ENCODE assay signal across 14 cellular contexts in genomic region chr10:95268438-95268837, GRCh38. TPM values are rescaled to one million over a fixed set of nuclear protein-coding genes. Genes with fewer than 3 reads are reported as not detected.
DNase-seq lines count a peak whose midpoint lies in the region; ATAC-seq, FAIRE-seq and TF ChIP-seq lines count a peak whose summit lies in the region.
"Had no signal": no experiment of that assay in that cellular context is flagged by ENCODE, and none has a peak within 500 bp of the region (broad histone marks: within the 10 kb centered on the region; RNA-seq: fewer than 3 reads in every experiment).

No MANE protein-coding gene starts in this region.

- no peaks in the 10 kb centered on the region for H3K9me1 ChIP-seq in keratinocyte (ENCODE audit: control insufficient read depth, extremely low read depth, insufficient read depth, low read length)

- no peak for FAIRE-seq in GM12891 (lab: Jason Lieb, UNC)
- peak; percentile 65 for FAIRE-seq in keratinocyte (lab: Jason Lieb, UNC)
- FAIRE-seq in GM12892 (lab: Jason Lieb, UNC), result no peak
- FAIRE-seq: GM12878 had no signal

- TF ChIP-seq POLR2A in GM12891 (IDR thresholded peaks at IDR 0.05; ENCODE audit: low read depth, low read length), result peak; percentile 15; the same call in 1 of the 2 replicates
- TF ChIP-seq POLR2A in gastrocnemius medialis (IDR thresholded peaks at IDR 0.05), result peak in 1 of 2 donors; percentile 17
- no peak for TF ChIP-seq POLR2A in GM12892 (IDR thresholded peaks at IDR 0.05; ENCODE audit: low read depth, low read length)

- H3K9me3 ChIP-seq in keratinocyte (ENCODE audit: control insufficient read depth, low read depth, low read length), result no peaks in the 10 kb centered on the region
- no peaks in the 10 kb centered on the region for H3K9me3 ChIP-seq in gastrocnemius medialis

- H3K27me3 ChIP-seq in keratinocyte (ENCODE audit: control insufficient read depth, extremely low read depth, insufficient read depth, low read length) (no peaks in the 10 kb centered on the region), gastrocnemius medialis (no peaks in the 10 kb centered on the region)

- intact Hi-C loops in gastrocnemius medialis (cut with DNase I; ENCODE audit: low total_unique reads), result no loop called here

- H3K4me1 Mint-ChIP-seq in chondrocyte (ENCODE audit: low read depth), result peaks cover 44% of the 10 kb centered on the region
- no peaks in the 10 kb centered on the region for H3K4me1 Mint-ChIP-seq in stimulated activated effector memory CD8-positive, alpha-beta T cell treated with anti-CD3 and anti-CD28 coated beads, Interleukin-12 subunit alpha, Interleukin-12 subunit beta, amount 100 ng/mL, for 72 hours

- H3K4me3 ChIP-seq in keratinocyte (ENCODE audit: control insufficient read depth in 2 of 3, extremely low read depth in 1 of 3, insufficient read depth in 2 of 3, low read depth in 1 of 3, low read length in 3 of 3) (no peak overlapping the region), gastrocnemius medialis (no peak overlapping the region)
- H3K4me3 ChIP-seq: GM12878 had no signal

- H3K27ac ChIP-seq in keratinocyte (ENCODE audit: control insufficient read depth, insufficient read depth, low read length) (peak overlapping the region; percentile 85), gastrocnemius medialis (peak overlapping the region; percentile 81 to 97 (median 92))
- H3K27ac ChIP-seq: C4-2B had no signal

- no peaks in the 10 kb centered on the region for H3K27me3 Mint-ChIP-seq in chondrocyte (ENCODE audit: low read depth)

- DNase-seq in GM12891 (ENCODE audit: insufficient read length, low spot score), result no peak
- no peak for DNase-seq in chondrocyte (ENCODE audit: low spot score)
- DNase-seq in keratinocyte (ENCODE audit: low read depth, low spot score), result no peak
- no peak for DNase-seq in gastrocnemius medialis
- no peak for DNase-seq in NCI-H2227 treated with DMSO at 0.1 percent for 48 hours (lab: John Stamatoyannopoulos, UW)
- no peak for DNase-seq in GM12892 (ENCODE audit: insufficient read length)
- no peak for DNase-seq in stimulated activated effector memory CD8-positive, alpha-beta T cell treated with anti-CD3 and anti-CD28 coated beads, Interleukin-12 subunit alpha, Interleukin-12 subunit beta, amount 100 ng/mL, for 72 hours (ENCODE audit: low spot score in 2 of 2)
- DNase-seq: activated CD4-positive, alpha-beta T cell treated with anti-CD3 and anti-CD28 coated beads for 36 hours; NCI-H1436 treated with DMSO at 0.1 percent for 48 hours; posterior cingulate gyrus had no signal

- H3K9ac ChIP-seq in keratinocyte (ENCODE audit: control insufficient read depth, extremely low read depth, insufficient read depth, low read length), result peak overlapping the region; percentile 78

- ATAC-seq in gastrocnemius medialis (peak in 1 of 2 donors; percentile 28), GM18867 (IDR thresholded peaks at IDR 0.05; ENCODE audit: unreplicated experiment) (no peak)
- ATAC-seq in stimulated activated effector memory CD8-positive, alpha-beta T cell treated with anti-CD3 and anti-CD28 coated beads, Interleukin-12 subunit alpha, Interleukin-12 subunit beta, amount 100 ng/mL, for 72 hours, result no peak
- ATAC-seq: activated CD4-positive, alpha-beta T cell treated with anti-CD3 and anti-CD28 coated beads for 36 hours; GM12878; Panc1 had no signal

- H3K4me2 ChIP-seq in keratinocyte (ENCODE audit: control insufficient read depth, extremely low read depth, insufficient read depth, low read depth, low read length), result peak overlapping the region; percentile 23

- H3K36me3 Mint-ChIP-seq in chondrocyte (ENCODE audit: low read depth), result peaks cover 20% of the 10 kb centered on the region
- no peaks in the 10 kb centered on the region for H3K36me3 Mint-ChIP-seq in stimulated activated effector memory CD8-positive, alpha-beta T cell treated with anti-CD3 and anti-CD28 coated beads, Interleukin-12 subunit alpha, Interleukin-12 subunit beta, amount 100 ng/mL, for 72 hours

- peaks cover 62% of the 10 kb centered on the region for H3K4me1 ChIP-seq in keratinocyte (ENCODE audit: control insufficient read depth, extremely low read depth, insufficient read depth, low read length)
- peaks cover 58 to 73% of the 10 kb centered on the region in 2 donors for H3K4me1 ChIP-seq in gastrocnemius medialis

- H3K79me2 ChIP-seq in keratinocyte (ENCODE audit: control insufficient read depth, insufficient read depth, low read length), result peaks cover 46% of the 10 kb centered on the region

- H3K36me3 ChIP-seq in keratinocyte (ENCODE audit: control insufficient read depth in 2 of 2, extremely low read depth in 1 of 2, insufficient read depth in 2 of 2, low read length in 2 of 2), result peaks cover 17 to 26% of the 10 kb centered on the region in 2 experiments
- H3K36me3 ChIP-seq in gastrocnemius medialis, result peaks cover 4 to 40% of the 10 kb centered on the region in 2 donors

- dilution Hi-C loops in keratinocyte (cut with MboI; ENCODE audit: extremely low pct_ligation_motif_present, low sequenced_read_pairs), result no loop called here

- H4K20me1 ChIP-seq in keratinocyte (ENCODE audit: control insufficient read depth, extremely low read depth, insufficient read depth, low read length), result no peaks in the 10 kb centered on the region

- H3K4me3 Mint-ChIP-seq in chondrocyte (ENCODE audit: unreplicated experiment), result peak overlapping the region; percentile 34
- H3K4me3 Mint-ChIP-seq in stimulated activated effector memory CD8-positive, alpha-beta T cell treated with anti-CD3 and anti-CD28 coated beads, Interleukin-12 subunit alpha, Interleukin-12 subunit beta, amount 100 ng/mL, for 72 hours, result no peak overlapping the region
- H3K4me3 Mint-ChIP-seq: activated CD4-positive, alpha-beta T cell treated with anti-CD3 and anti-CD28 coated beads for 36 hours had no signal

- H3K9me3 Mint-ChIP-seq in chondrocyte (ENCODE audit: low read depth), result no peaks in the 10 kb centered on the region
- no peaks in the 10 kb centered on the region for H3K9me3 Mint-ChIP-seq in stimulated activated effector memory CD8-positive, alpha-beta T cell treated with anti-CD3 and anti-CD28 coated beads, Interleukin-12 subunit alpha, Interleukin-12 subunit beta, amount 100 ng/mL, for 72 hours

- H3K27ac Mint-ChIP-seq in chondrocyte (ENCODE audit: unreplicated experiment), result peak overlapping the region; percentile 96
- H3K27ac Mint-ChIP-seq in stimulated activated effector memory CD8-positive, alpha-beta T cell treated with anti-CD3 and anti-CD28 coated beads, Interleukin-12 subunit alpha, Interleukin-12 subunit beta, amount 100 ng/mL, for 72 hours, result no peak overlapping the region
- H3K27ac Mint-ChIP-seq: activated CD4-positive, alpha-beta T cell treated with anti-CD3 and anti-CD28 coated beads for 36 hours had no signal

- no peak overlapping the region for H2AFZ ChIP-seq in keratinocyte (ENCODE audit: control insufficient read depth, low read length)

- in situ Hi-C loops in gastrocnemius medialis (cut with MboI; ENCODE audit: low sequenced_read_pairs in 4 of 4), result no loop called here

- TF ChIP-seq CTCF in chondrocyte (IDR thresholded peaks at IDR 0.05), result no peak
- no peak for TF ChIP-seq CTCF in keratinocyte (optimal IDR thresholded peaks at IDR 0.05 in 1 of 3, IDR thresholded peaks at IDR 0.05 in 1 of 3, conservative IDR thresholded peaks at IDR 0.05 in 1 of 3; ENCODE audit: extremely low read depth in 1 of 3, insufficient read depth in 2 of 3, low read length in 3 of 3)
- no peak for TF ChIP-seq CTCF in gastrocnemius medialis (IDR thresholded peaks at IDR 0.05 in 4 of 5, conservative IDR thresholded peaks at IDR 0.05 in 1 of 5)

TF ChIP-seq in GM12891, 5 proteins besides CTCF, POLR2A, EP300 and RAD21:
- no peak for TF ChIP-seq POU2F2 (IDR thresholded peaks at IDR 0.05; ENCODE audit: low read depth, low read length)
- TF ChIP-seq TAF1 (IDR thresholded peaks at IDR 0.05; ENCODE audit: low read depth, low read length), result no peak
- TF ChIP-seq SPI1 (IDR thresholded peaks at IDR 0.05; ENCODE audit: low read depth, low read length), result no peak
- no peak for TF ChIP-seq PAX5 (IDR thresholded peaks at IDR 0.05; ENCODE audit: insufficient read depth, low read length, severe bottlenecking)
- TF ChIP-seq POLR2AphosphoS5 (IDR thresholded peaks at IDR 0.05; ENCODE audit: low read depth, low read length), result no peak

RNA-seq across cellular contexts. Expression of gene PDLIM1, which starts 22.4 kb away (rescaled TPM):
- polyA plus RNA-seq in GM12891 (2012; ENCODE audit: low read depth, missing spikeins), result 569 TPM
- 94.1 to 113 TPM (median 110 TPM) in 3 replicates for total RNA-seq in chondrocyte
- polyA plus RNA-seq in keratinocyte, result 200 to 450 TPM (median 298 TPM) in 3 replicates
- polyA plus RNA-seq in keratinocyte (2011; ENCODE audit: low read depth), result 152 TPM
- polyA plus RNA-seq in keratinocyte (2011; cell fraction: cytosol; rRNA removed), result 550 and 564 TPM in 2 replicates
- polyA plus RNA-seq in keratinocyte (2011; cell fraction: nucleus; rRNA removed), result 299 and 342 TPM in 2 replicates
- polyA plus RNA-seq in keratinocyte (2012; ENCODE audit: low replicate concordance), result 367 and 421 TPM in 2 replicates
- polyA minus RNA-seq in keratinocyte, result 372 to 462 TPM (median 381 TPM) in 3 replicates
- polyA minus RNA-seq in keratinocyte (2011; cell fraction: cytosol; rRNA and poly(A)+ RNA removed), result 329 TPM
- polyA minus RNA-seq in keratinocyte (2011; cell fraction: nucleus; rRNA and poly(A)+ RNA removed), result 92.1 and 192 TPM in 2 replicates
- total RNA-seq in gastrocnemius medialis, result 100 to 1,000 TPM; 157 to 572 (median 272) TPM
- polyA plus RNA-seq in GM12892 (2012; ENCODE audit: missing spikeins), result 305 TPM
